ENCODE assay signal across 1 cellular context in the genomic region with DNA sequence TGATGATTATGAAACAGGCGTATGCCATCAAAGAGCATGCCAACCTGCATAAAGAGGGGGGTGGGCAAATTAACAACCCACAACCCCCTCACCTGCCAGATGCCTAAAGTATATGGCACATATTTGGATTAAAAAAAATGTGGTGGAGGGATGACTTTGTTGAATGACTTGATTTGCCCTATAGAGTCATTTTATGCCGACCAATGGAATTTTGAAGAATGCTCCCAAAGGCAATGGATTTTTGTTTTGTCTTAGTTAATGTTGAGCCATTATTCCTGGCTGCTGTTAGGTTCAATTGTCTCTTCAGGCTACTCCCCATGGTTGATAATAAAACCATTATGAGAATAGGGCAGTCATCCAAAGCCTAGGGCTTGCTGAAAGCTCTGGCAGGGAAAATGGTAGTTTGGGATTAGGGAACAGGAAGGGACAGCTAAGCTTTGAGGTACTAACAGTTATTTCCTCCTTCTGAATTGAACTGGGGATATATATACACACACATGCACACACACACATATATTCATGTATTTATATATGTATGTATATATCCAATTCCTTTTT.
TF ChIP-seq lines count a peak whose summit lies in the region.

No MANE protein-coding gene starts in this region.

TF ChIP-seq in HepG2, 621 proteins besides CTCF, POLR2A, EP300 and RAD21:
- TF ChIP-seq MAFF (IDR thresholded peaks at IDR 0.05; ENCODE audit: low read depth, low read length) = peak; percentile 64; the same call in 1 of the 2 replicates
- TF ChIP-seq MAFK (conservative IDR thresholded peaks at IDR 0.05 in 1 of 2, IDR thresholded peaks at IDR 0.05 in 1 of 2; ENCODE audit: low read length in 2 of 2) = peak; percentile 67 to 73; a peak in 3 of 4 replicates
- TF ChIP-seq YY1 (IDR thresholded peaks at IDR 0.05; ENCODE audit: insufficient read depth, insufficient replicate concordance, low read depth, low read length) = no peak
- TF ChIP-seq DR1 (CRISPR knock-in tag; IDR thresholded peaks at IDR 0.05) = no peak
